In the genomic region with DNA sequence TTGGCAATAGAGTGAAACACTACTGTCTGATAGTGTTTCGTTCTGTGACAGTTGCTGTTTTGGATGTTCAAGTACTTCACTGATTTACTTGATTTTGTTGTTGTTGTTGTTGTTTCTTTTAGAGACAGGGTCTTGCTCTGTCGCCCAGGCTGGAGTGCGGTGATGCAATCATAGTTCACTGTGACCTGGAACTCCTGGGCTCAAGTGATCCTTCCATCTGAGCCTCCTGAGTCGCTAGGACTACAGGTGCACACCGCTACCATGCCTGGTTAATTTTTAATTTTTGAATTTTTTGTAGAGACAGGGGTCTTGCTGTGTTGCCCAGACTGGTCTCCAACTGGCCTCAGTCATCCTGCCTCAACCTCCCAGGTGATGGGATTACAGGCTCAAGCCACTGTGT, we compare ENCODE assay signal across 1 cellular context.
TF ChIP-seq lines count a peak whose summit lies in the region.

No MANE protein-coding gene starts in this region.

TF ChIP-seq in HepG2, 621 proteins besides CTCF, POLR2A, EP300 and RAD21:
- TF ChIP-seq MED1 (CRISPR knock-in tag; IDR thresholded peaks at IDR 0.05) (no peak), ZFP41 (CRISPR knock-in tag; IDR thresholded peaks at IDR 0.05; ENCODE audit: borderline replicate concordance) (no peak), ZNF121 (CRISPR knock-in tag; IDR thresholded peaks at IDR 0.05) (peak; percentile 89), HDAC6 (IDR thresholded peaks at IDR 0.05; ENCODE audit: low read depth, low read length) (no peak), KIAA2018 (CRISPR knock-in tag; IDR thresholded peaks at IDR 0.05; ENCODE audit: borderline replicate concordance) (no peak), MBD4 (IDR thresholded peaks at IDR 0.05; ENCODE audit: borderline replicate concordance, low read length) (no peak), ZNF484 (CRISPR knock-in tag; IDR thresholded peaks at IDR 0.05; ENCODE audit: borderline replicate concordance, low read depth) (no peak), LRRFIP1 (CRISPR knock-in tag; conservative IDR thresholded peaks at IDR 0.05) (no peak), ZNF83 (CRISPR knock-in tag; IDR thresholded peaks at IDR 0.05; ENCODE audit: borderline replicate concordance) (no peak), ATF7 (IDR thresholded peaks at IDR 0.05) (0 out of 2 replicates have a peak, but pooled peaks have one; percentile 9), ATF7 (CRISPR knock-in tag; IDR thresholded peaks at IDR 0.05) (no peak), ZBTB33 (CRISPR knock-in tag; IDR thresholded peaks at IDR 0.05) (peak; percentile 93), CEBPB (IDR thresholded peaks at IDR 0.05; ENCODE audit: borderline replicate concordance, low read depth, low read length) (peak; percentile 58), CEBPG (CRISPR knock-in tag; IDR thresholded peaks at IDR 0.05) (0 out of 2 replicates have a peak, but pooled peaks have one; percentile 22)
- TF ChIP-seq, protein P1, sequence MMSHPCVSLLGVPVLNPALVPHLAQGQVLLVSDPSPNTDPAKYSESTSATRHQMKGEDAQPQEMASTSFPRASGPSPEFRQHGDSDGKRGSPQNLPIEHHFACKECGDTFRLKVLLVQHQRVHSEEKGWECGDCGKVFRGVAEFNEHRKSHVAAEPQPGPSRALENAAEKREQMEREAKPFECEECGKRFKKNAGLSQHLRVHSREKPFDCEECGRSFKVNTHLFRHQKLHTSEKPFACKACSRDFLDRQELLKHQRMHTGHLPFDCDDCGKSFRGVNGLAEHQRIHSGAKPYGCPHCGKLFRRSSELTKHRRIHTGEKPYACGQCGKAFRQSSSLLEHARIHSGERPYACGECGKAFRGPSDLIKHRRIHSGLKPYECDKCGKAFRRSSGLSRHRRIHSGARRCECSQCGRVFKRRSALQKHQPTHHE (CRISPR knock-in tag; IDR thresholded peaks at IDR 0.05; ENCODE audit: borderline replicate concordance) = no peak
